Comparison of ENCODE assay signal across 1 cellular context in genomic region chr11:66529069-66529468, GRCh38.
TF ChIP-seq lines count a peak whose summit lies in the region.

No MANE protein-coding gene starts in this region.

TF ChIP-seq in IMR-90, 13 proteins besides CTCF, POLR2A, EP300 and RAD21:
- TF ChIP-seq SMC3 (IDR thresholded peaks at IDR 0.05; ENCODE audit: low read depth, low read length) (no peak), CEBPB (IDR thresholded peaks at IDR 0.05; ENCODE audit: low read depth, low read length) (no peak), USF2 (IDR thresholded peaks at IDR 0.05; ENCODE audit: low read depth, low read length) (no peak), RCOR1 (IDR thresholded peaks at IDR 0.05; ENCODE audit: insufficient replicate concordance, low read length) (no peak), FOS (IDR thresholded peaks at IDR 0.05; ENCODE audit: low read depth, low read length) (no peak), MAFK (IDR thresholded peaks at IDR 0.05; ENCODE audit: low read depth, low read length) (no peak), MAZ (IDR thresholded peaks at IDR 0.05; ENCODE audit: borderline replicate concordance, low read depth, low read length) (no peak), RFX5 (IDR thresholded peaks at IDR 0.05; ENCODE audit: low read depth, low read length) (no peak), NFE2L2 (IDR thresholded peaks at IDR 0.05; ENCODE audit: low read depth, low read length) (no peak), CHD1 (IDR thresholded peaks at IDR 0.05; ENCODE audit: low read depth, low read length) (no peak), ELK1 (IDR thresholded peaks at IDR 0.05; ENCODE audit: borderline replicate concordance, low read depth, low read length) (no peak), MXI1 (IDR thresholded peaks at IDR 0.05; ENCODE audit: borderline replicate concordance, low read depth, low read length) (no peak), BHLHE40 (IDR thresholded peaks at IDR 0.05; ENCODE audit: low read depth, low read length) (no peak)
